Comparison of ENCODE assay signal across 29 cellular contexts in the genomic region with DNA sequence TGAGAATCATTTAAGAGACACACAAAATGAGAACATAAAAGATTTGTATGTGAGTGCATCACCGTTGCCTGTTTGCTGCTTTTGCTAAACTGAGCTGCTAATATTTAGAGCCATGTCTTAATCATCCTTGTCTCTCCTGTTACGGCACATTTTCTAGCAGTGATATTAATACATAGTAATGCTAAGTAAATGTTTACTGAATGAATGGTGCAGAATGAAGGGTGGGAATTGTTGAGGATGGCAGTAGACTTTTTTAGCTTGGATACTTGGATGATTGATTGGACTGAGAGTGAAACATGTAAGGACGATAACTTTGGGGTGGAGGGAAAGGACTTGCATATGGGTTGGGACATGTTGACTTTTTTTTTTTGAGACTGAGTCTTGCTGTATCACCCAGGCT.
"Had no signal": no experiment of that assay in that cellular context is flagged by ENCODE, and none has a peak within 500 bp of the region (broad histone marks: within the 10 kb centered on the region; RNA-seq: fewer than 3 reads in every experiment).

No MANE protein-coding gene starts in this region.

- DNase-seq: activated B cell treated with CpG ODN at 0.5 μM for 24 hours; activated CD4-positive, alpha-beta memory T cell treated with anti-CD3 and anti-CD28 coated beads for 36 hours; activated CD4-positive, alpha-beta T cell treated with anti-CD3 and anti-CD28 coated beads for 4 hours; activated CD4-positive, alpha-beta T cell treated with anti-CD3 and anti-CD28 coated beads, Interleukin-2, amount 10 ng/mL, durations not matched to agents 24 days and 14 days; activated CD4-positive, alpha-beta T cell treated with anti-CD3 and anti-CD28 coated beads, Interleukin-2, amount 50 U/mL, for 1 hour; activated CD4-positive, alpha-beta T cell treated with anti-CD3 and anti-CD28 coated beads, Interleukin-2, amount 50 U/mL, for 4 hours; activated CD4-positive, CD25-positive, alpha-beta regulatory T cell treated with anti-CD3 and anti-CD28 coated beads, Interleukin-2, amount 50 U/mL, for 72 hours; activated CD8-positive, alpha-beta memory T cell treated with anti-CD3 and anti-CD28 coated beads, Interleukin-2, amount 50 U/mL, for 4 hours; activated CD8-positive, alpha-beta T cell treated with anti-CD3 and anti-CD28 coated beads for 36 hours; activated effector memory CD4-positive, alpha-beta T cell treated with anti-CD3 and anti-CD28 coated beads, Interleukin-2, amount 50 U/mL, for 16 hours; activated gamma-delta T cell treated with Interleukin-2 at 50 U/mL for 16 hours; activated naive CD4-positive, alpha-beta T cell; activated naive CD4-positive, alpha-beta T cell treated with anti-CD3 and anti-CD28 coated beads for 36 hours; activated naive CD4-positive, alpha-beta T cell treated with anti-CD3 and anti-CD28 coated beads, Interleukin-2, amount 50 U/mL, for 16 hours; activated naive CD8-positive, alpha-beta T cell treated with anti-CD3 and anti-CD28 coated beads for 36 hours; activated T-cell treated with anti-CD3 and anti-CD28 coated beads for 4 hours; activated T-cell treated with anti-CD3 and anti-CD28 coated beads, Interleukin-2, amount 50 U/mL, for 1 hour; activated T-cell treated with anti-CD3 and anti-CD28 coated beads, Interleukin-2, amount 50 U/mL, for 4 hours; activated T-cell treated with anti-CD3 and anti-CD28 coated beads, Interleukin-2, amount 50 U/mL, for 72 hours; adrenal gland; amniotic stem cell; aorta; central memory CD4-positive, alpha-beta T cell; T-helper 1 cell; T-helper 2 cell; T-helper 9 cell had no signal

- H3K27me3 ChIP-seq: adrenal gland had no signal

- H3K36me3 ChIP-seq: adrenal gland had no signal

- H3K9me3 ChIP-seq: adrenal gland had no signal

- H3K27ac ChIP-seq: adrenal gland, VCaP had no signal

- H3K4me1 ChIP-seq: adrenal gland had no signal

- ATAC-seq: activated CD8-positive, alpha-beta T cell treated with anti-CD3 and anti-CD28 coated beads for 36 hours; activated naive CD4-positive, alpha-beta T cell treated with anti-CD3 and anti-CD28 coated beads, Interleukin-2, amount 50 U/mL, for 72 hours; activated T-cell treated with anti-CD3 and anti-CD28 coated beads, Interleukin-2, amount 50 U/mL, for 4 hours; activated T-cell treated with anti-CD3 and anti-CD28 coated beads, Interleukin-2, amount 50 U/mL, for 72 hours; activated T-helper 17 cell treated with anti-CD3 and anti-CD28 coated beads, Interleukin-2, amount 50 U/mL, for 72 hours had no signal

- H3K4me3 ChIP-seq: adrenal gland had no signal
